27 cellular contexts compared by ENCODE assay signal in genomic region chr12:109704371-109705098, GRCh38.
"Had no signal": no experiment of that assay in that cellular context is flagged by ENCODE, and none has a peak within 500 bp of the region (broad histone marks: within the 10 kb centered on the region; RNA-seq: fewer than 3 reads in every experiment).

No MANE protein-coding gene starts in this region.

- H3K9me3 ChIP-seq: SJCRH30 had no signal

- H3K27ac ChIP-seq: KMS-11, PC-9, RWPE1, SJCRH30, SK-N-MC had no signal

- H3K4me3 ChIP-seq: PC-9, SJCRH30, SK-N-MC had no signal

- H3K27me3 ChIP-seq: SJCRH30 had no signal

- FAIRE-seq: RCC 7860 had no signal

- DNase-seq: Karpas-422, MM.1S, MV-4-11, NCI-H1092, NCI-H1105, NCI-H1417 treated with DMSO at 0.1 percent for 48 hours, NCI-H1436 treated with DMSO at 0.1 percent for 48 hours, NCI-H1694 treated with DMSO at 0.1 percent for 48 hours, NCI-H187 treated with DMSO at 0.1 percent for 48 hours, NCI-H2029, NCI-H2081, NCI-H2171 treated with DMSO at 0.1 percent for 48 hours, NCI-H2227 treated with DMSO at 0.1 percent for 48 hours, NCI-H345, NCI-H446, NCI-H510A treated with DMSO at 0.1 percent for 48 hours, NCI-H524 treated with DMSO at 0.1 percent for 48 hours, NCI-H526 treated with DMSO at 0.1 percent for 48 hours, NCI-H774, PC-9, SHP77, SIG-M5, SJCRH30 had no signal

- H3K9ac ChIP-seq: KMS-11 had no signal

- H3K36me3 ChIP-seq: SJCRH30 had no signal
